17 cellular contexts compared by ENCODE assay signal in the genomic region with DNA sequence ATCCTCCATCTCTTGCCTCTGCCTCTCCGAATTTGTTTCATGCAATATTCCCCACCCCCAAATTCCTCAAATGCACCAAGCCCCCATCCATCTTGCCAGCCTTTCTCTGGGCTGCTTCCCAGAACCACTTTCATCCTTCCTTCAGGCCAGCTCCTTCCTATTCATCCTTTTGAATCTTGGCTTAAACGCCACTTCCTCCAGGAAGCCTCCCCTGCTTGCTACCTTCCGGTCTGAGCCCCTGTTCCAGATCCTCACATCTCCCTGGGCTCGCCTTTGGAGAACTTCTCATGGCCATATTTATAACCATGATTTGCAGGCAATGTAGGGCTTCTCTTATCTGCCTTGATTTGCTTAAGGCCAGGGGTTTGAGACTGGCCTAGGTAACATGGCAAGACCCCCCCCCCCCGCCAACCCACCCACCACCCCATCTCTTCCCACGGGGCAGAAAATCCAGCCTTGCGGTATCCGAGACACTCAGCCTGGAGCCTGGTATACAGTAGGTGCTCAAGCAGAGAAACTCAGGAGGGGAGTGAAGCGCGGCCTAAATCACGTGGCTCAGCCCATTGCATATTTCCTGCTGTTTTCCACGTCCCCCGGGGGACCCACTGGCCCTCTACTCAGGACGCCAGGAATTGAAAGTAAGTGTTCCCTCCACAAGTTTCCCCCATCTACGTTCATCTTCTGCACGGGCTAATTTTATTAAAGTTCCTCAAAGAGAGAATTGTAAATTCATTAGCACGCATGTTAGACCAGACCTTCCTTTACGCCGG.
DNase-seq lines count a peak whose midpoint lies in the region; ATAC-seq, FAIRE-seq and TF ChIP-seq lines count a peak whose summit lies in the region.
"Had no signal": no experiment of that assay in that cellular context is flagged by ENCODE, and none has a peak within 500 bp of the region (broad histone marks: within the 10 kb centered on the region; RNA-seq: fewer than 3 reads in every experiment).

No MANE protein-coding gene starts in this region.

- FAIRE-seq in HepG2 (lab: Jason Lieb, UNC) = no peak
- no peak for FAIRE-seq in GM19239 (lab: Jason Lieb, UNC)
- FAIRE-seq: HTR-8/SVneo had no signal

- H2BK12ac ChIP-seq in mesenchymal stem cell (ENCODE audit: low read length in 2 of 2) = no peak overlapping the region

- H2AFZ ChIP-seq in HepG2 (ENCODE audit: low read length) = no peak overlapping the region
- H2AFZ ChIP-seq in mesenchymal stem cell (ENCODE audit: low read depth, low read length) = no peak overlapping the region
- H2AFZ ChIP-seq: GM23338 had no signal

- H4K8ac ChIP-seq in mesenchymal stem cell (ENCODE audit: low read length) = no peak overlapping the region

- ATAC-seq in HepG2 (no peak), right lobe of liver (no peak), WTC11 (no peak)
- ATAC-seq in stimulated activated naive B cell treated with anti-CD40 and anti-IgM and Interleukin-4, amounts not matched to agents 10 μg/mL and 1 μg/mL and 100 μg/mL, for 72 hours (replicated peaks) = no peak
- ATAC-seq in natural killer cell treated with Interleukin-12 subunit alpha and Interleukin-12 subunit beta and Interleukin-15 and Interleukin-18, amount 100 ng/mL, for 72 hours = no peak
- ATAC-seq: GM23338 had no signal

- no peak overlapping the region for H3K23ac ChIP-seq in mesenchymal stem cell (ENCODE audit: low read length in 2 of 2)

- no peak for TF ChIP-seq EP300 in HepG2 (IDR thresholded peaks at IDR 0.05; ENCODE audit: low read depth in 2 of 2, low read length in 2 of 2)
- TF ChIP-seq EP300 in HepG2 (CRISPR knock-in tag; IDR thresholded peaks at IDR 0.05; ENCODE audit: borderline replicate concordance) = no peak

- H3K27ac ChIP-seq in HepG2 (ENCODE audit: extremely low read length, insufficient read depth, low read length) = no peak overlapping the region
- no peak overlapping the region for H3K27ac ChIP-seq in right lobe of liver
- no peak overlapping the region for H3K27ac ChIP-seq in mesenchymal stem cell (ENCODE audit: low read length, poor library complexity, severe bottlenecking)
- H3K27ac ChIP-seq: BLaER1 had no signal

- H3K14ac ChIP-seq in mesenchymal stem cell (ENCODE audit: low read length in 2 of 2) = no peak overlapping the region

- BruUV-seq in HepG2 (replicated peaks; lab: Mats Ljungman, UMichigan) = no TSS peak

- no peaks in the 10 kb centered on the region for H3K79me1 ChIP-seq in mesenchymal stem cell (replicated peaks; ENCODE audit: low read length, poor library complexity, severe bottlenecking)

- H3K9me3 ChIP-seq in HepG2 (ENCODE audit: low read length) = no peaks in the 10 kb centered on the region
- H3K9me3 ChIP-seq in right lobe of liver = no peaks in the 10 kb centered on the region
- no peaks in the 10 kb centered on the region for H3K9me3 ChIP-seq in mesenchymal stem cell (ENCODE audit: control insufficient read depth, low read length)
- H3K9me3 ChIP-seq: BLaER1, Caco-2 had no signal

- H3K4me1 Mint-ChIP-seq in WTC11 = peaks cover 20% of the 10 kb centered on the region
- H3K4me1 Mint-ChIP-seq in stimulated activated naive B cell treated with anti-CD40 and anti-IgM and Interleukin-4, amounts not matched to agents 10 μg/mL and 1 μg/mL and 100 μg/mL, for 72 hours = peaks cover 0 to 4% of the 10 kb centered on the region in 2 donors
- H3K4me1 Mint-ChIP-seq in natural killer cell treated with Interleukin-12 subunit alpha and Interleukin-12 subunit beta and Interleukin-15 and Interleukin-18, amount 100 ng/mL, for 72 hours (ENCODE audit: low read depth in 2 of 2) = no peaks in the 10 kb centered on the region
- H3K4me1 Mint-ChIP-seq: CD8-positive, alpha-beta memory T cell had no signal

- H3K18ac ChIP-seq in mesenchymal stem cell (ENCODE audit: low read depth in 1 of 2, low read length in 2 of 2) = no peak overlapping the region

- H3K4ac ChIP-seq in mesenchymal stem cell (ENCODE audit: low read depth in 1 of 2, low read length in 2 of 2) = no peak overlapping the region

- H3K4me1 ChIP-seq in HepG2 (ENCODE audit: insufficient read depth, low read length) (no peaks in the 10 kb centered on the region), right lobe of liver (no peaks in the 10 kb centered on the region), mesenchymal stem cell (ENCODE audit: control insufficient read depth, insufficient read depth, low read depth, low read length) (no peaks in the 10 kb centered on the region)
- H3K4me1 ChIP-seq: BLaER1, Caco-2 had no signal

- no peak overlapping the region for H3K4me3 Mint-ChIP-seq in WTC11
- H3K4me3 Mint-ChIP-seq in stimulated activated naive B cell treated with anti-CD40 and anti-IgM and Interleukin-4, amounts not matched to agents 10 μg/mL and 1 μg/mL and 100 μg/mL, for 72 hours = no peak overlapping the region
- no peak overlapping the region for H3K4me3 Mint-ChIP-seq in natural killer cell treated with Interleukin-12 subunit alpha and Interleukin-12 subunit beta and Interleukin-15 and Interleukin-18, amount 100 ng/mL, for 72 hours
- H3K4me3 Mint-ChIP-seq: CD8-positive, alpha-beta memory T cell; GM23338 had no signal

- no peak overlapping the region for H2AK5ac ChIP-seq in mesenchymal stem cell (ENCODE audit: low read length, severe bottlenecking)

- no peak overlapping the region for H3K4me3 ChIP-seq in HepG2 (replicated peaks in 1 of 3; ENCODE audit: insufficient read depth in 1 of 3, low read depth in 2 of 3, low read length in 3 of 3)
- no peak overlapping the region for H3K4me3 ChIP-seq in right lobe of liver
- H3K4me3 ChIP-seq in mesenchymal stem cell (ENCODE audit: insufficient read depth in 1 of 2, low read depth in 1 of 2, low read length in 2 of 2) = peak overlapping the region in 1 of 2 experiments; percentile 47
- H3K4me3 ChIP-seq: BLaER1, GM23338 had no signal

- H3K79me2 ChIP-seq in HepG2 (ENCODE audit: insufficient read depth, low read length) = no peaks in the 10 kb centered on the region

- in situ Hi-C loops in HepG2 (cut with HindIII; ENCODE audit: extremely low pct_ligation_motif_present, low pct_unique_long_range_greater_than_20kb) = no loop called here

- POLR2A ChIA-PET in HepG2 (lab: Yijun Ruan, JAX) (no interaction called here), WTC11 (lab: Charles Lee) (no interaction called here)

- H3K27me3 ChIP-seq in HepG2 (ENCODE audit: control insufficient read depth in 1 of 2, insufficient read depth in 2 of 2, low read length in 2 of 2) = peaks cover 0 to 6% of the 10 kb centered on the region in 2 experiments; a peak in 1 of 5 replicates
- H3K27me3 ChIP-seq in right lobe of liver = no peaks in the 10 kb centered on the region
- no peaks in the 10 kb centered on the region for H3K27me3 ChIP-seq in mesenchymal stem cell (ENCODE audit: control insufficient read depth in 1 of 2, insufficient read depth in 1 of 2, low read length in 2 of 2)
- H3K27me3 ChIP-seq: BLaER1 had no signal

- 40% methylated on average over 19 of the region's 19 CpGs for WGBS in HepG2 (ENCODE audit: low lambda C conversion rate)
- 45% methylated on average over 19 of the region's 19 CpGs for WGBS in right lobe of liver (ENCODE audit: insufficient coverage, low coverage, low lambda C conversion rate, missing lambda C conversion rate)
- 81% methylated on average over 18 of the region's 19 CpGs for WGBS in mesenchymal stem cell

- H3K9ac ChIP-seq in HepG2 (ENCODE audit: insufficient read depth, low read depth, low read length) = no peak overlapping the region
- peak overlapping the region; percentile 32 for H3K9ac ChIP-seq in mesenchymal stem cell (ENCODE audit: low read length)
- H3K9ac ChIP-seq: BLaER1 had no signal

- H4K20me1 ChIP-seq in HepG2 (ENCODE audit: insufficient read depth, low read length) = peaks cover 2% of the 10 kb centered on the region; the same call in 1 of the 2 replicates
- H4K20me1 ChIP-seq: BLaER1 had no signal

- DNase-seq in HepG2 (ENCODE audit: low spot score) = no peak
- no peak for DNase-seq in right lobe of liver
- no peak for DNase-seq in WTC11 (ENCODE audit: low spot score)
- DNase-seq in mesenchymal stem cell = no peak
- no peak for DNase-seq in stimulated activated naive B cell treated with anti-CD40 and anti-IgM and Interleukin-4, amounts not matched to agents 10 μg/mL and 1 μg/mL and 100 μg/mL, for 72 hours
- DNase-seq in natural killer cell treated with Interleukin-12 subunit alpha and Interleukin-12 subunit beta and Interleukin-15 and Interleukin-18, amount 100 ng/mL, for 72 hours (ENCODE audit: low spot score) = no peak
- no peak for DNase-seq in amygdala (lab: John Stamatoyannopoulos, UW)
- DNase-seq in GM19239 (ENCODE audit: insufficient read length, low spot score) = no peak
- DNase-seq: 8988T; Caco-2; CD8-positive, alpha-beta memory T cell; GF-D8; H7; KBM-7 had no signal

- H3K27me3 Mint-ChIP-seq in WTC11 (ENCODE audit: low read depth) = peaks cover 5% of the 10 kb centered on the region; the same call in 1 of the 2 replicates
- peaks cover 13 to 17% of the 10 kb centered on the region in 2 donors for H3K27me3 Mint-ChIP-seq in stimulated activated naive B cell treated with anti-CD40 and anti-IgM and Interleukin-4, amounts not matched to agents 10 μg/mL and 1 μg/mL and 100 μg/mL, for 72 hours
- peaks cover 0 to 5% of the 10 kb centered on the region in 2 donors for H3K27me3 Mint-ChIP-seq in natural killer cell treated with Interleukin-12 subunit alpha and Interleukin-12 subunit beta and Interleukin-15 and Interleukin-18, amount 100 ng/mL, for 72 hours

- no peak overlapping the region for H2BK120ac ChIP-seq in mesenchymal stem cell (ENCODE audit: low read depth, low read length)

- H3K27ac Mint-ChIP-seq in WTC11 = peak overlapping the region; percentile 48; the same call in 1 of the 2 replicates
- peak overlapping the region; percentile 44 for H3K27ac Mint-ChIP-seq in stimulated activated naive B cell treated with anti-CD40 and anti-IgM and Interleukin-4, amounts not matched to agents 10 μg/mL and 1 μg/mL and 100 μg/mL, for 72 hours
- H3K27ac Mint-ChIP-seq in natural killer cell treated with Interleukin-12 subunit alpha and Interleukin-12 subunit beta and Interleukin-15 and Interleukin-18, amount 100 ng/mL, for 72 hours = no peak overlapping the region
- H3K27ac Mint-ChIP-seq: GM23338 had no signal

- no peak overlapping the region for H4K91ac ChIP-seq in mesenchymal stem cell (ENCODE audit: low read length)

- CTCF ChIA-PET in HepG2 (lab: Yijun Ruan, JAX; ENCODE audit: low intra/inter-chr PET ratio, low total read pairs) = no interaction called here
- CTCF ChIA-PET in WTC11 (lab: Charles Lee) = interaction anchor here (2.0 kb wide), 1 partner anchor 34 kb away, joined by 6 read pairs; no protein-coding TSS in a partner anchor

- no peak overlapping the region for H2BK15ac ChIP-seq in mesenchymal stem cell (ENCODE audit: low read depth, poor library complexity, severe bottlenecking)

- no peak for TF ChIP-seq CTCF in HepG2 (CRISPR knock-in tag; IDR thresholded peaks at IDR 0.05)
- no peak for TF ChIP-seq CTCF in right lobe of liver (IDR thresholded peaks at IDR 0.05)
- TF ChIP-seq CTCF in WTC11 (IDR thresholded peaks at IDR 0.05) = no peak

- H3K4me2 ChIP-seq in HepG2 (ENCODE audit: low read depth, low read length) (no peak overlapping the region), mesenchymal stem cell (ENCODE audit: low read length, poor library complexity, severe bottlenecking) (no peak overlapping the region)
- H3K4me2 ChIP-seq: BLaER1, GM23338 had no signal

- no peak overlapping the region for H2BK5ac ChIP-seq in mesenchymal stem cell (ENCODE audit: low read depth, low read length, poor library complexity, severe bottlenecking)

- no peak for TF ChIP-seq RAD21 in HepG2 (CRISPR knock-in tag; IDR thresholded peaks at IDR 0.05)

- TF ChIP-seq POLR2A in HepG2 (IDR thresholded peaks at IDR 0.05; ENCODE audit: insufficient read depth in 1 of 2, low read depth in 2 of 2, low read length in 2 of 2) = no peak
- TF ChIP-seq POLR2A in right lobe of liver (IDR thresholded peaks at IDR 0.05) = no peak

- H3K36me3 ChIP-seq in HepG2 (replicated peaks in 1 of 2; ENCODE audit: control insufficient read depth in 1 of 2, insufficient read depth in 2 of 2, low read length in 2 of 2) (no peaks in the 10 kb centered on the region), right lobe of liver (no peaks in the 10 kb centered on the region), mesenchymal stem cell (ENCODE audit: control insufficient read depth in 1 of 2, insufficient read depth in 2 of 2, low read depth in 1 of 2, low read length in 2 of 2) (no peaks in the 10 kb centered on the region)
- H3K36me3 ChIP-seq: BLaER1 had no signal

- no peaks in the 10 kb centered on the region for H3K36me3 Mint-ChIP-seq in WTC11
- H3K36me3 Mint-ChIP-seq in stimulated activated naive B cell treated with anti-CD40 and anti-IgM and Interleukin-4, amounts not matched to agents 10 μg/mL and 1 μg/mL and 100 μg/mL, for 72 hours = peaks cover 0 to 3% of the 10 kb centered on the region in 2 donors
- no peaks in the 10 kb centered on the region for H3K36me3 Mint-ChIP-seq in natural killer cell treated with Interleukin-12 subunit alpha and Interleukin-12 subunit beta and Interleukin-15 and Interleukin-18, amount 100 ng/mL, for 72 hours
- H3K36me3 Mint-ChIP-seq: CD8-positive, alpha-beta memory T cell had no signal

- intact Hi-C loops in HepG2 (cut with micrococcal nuclease; ENCODE audit: unreplicated experiment) = no loop called here
- intact Hi-C loops in right lobe of liver (cut with DNase I) = no loop called here

- peaks cover 13% of the 10 kb centered on the region for H3K9me3 Mint-ChIP-seq in WTC11
- no peaks in the 10 kb centered on the region for H3K9me3 Mint-ChIP-seq in stimulated activated naive B cell treated with anti-CD40 and anti-IgM and Interleukin-4, amounts not matched to agents 10 μg/mL and 1 μg/mL and 100 μg/mL, for 72 hours
- H3K9me3 Mint-ChIP-seq in natural killer cell treated with Interleukin-12 subunit alpha and Interleukin-12 subunit beta and Interleukin-15 and Interleukin-18, amount 100 ng/mL, for 72 hours = no peaks in the 10 kb centered on the region

Comparison
In these comparisons a context has a peak if more than half of its experiments do, and no peak if none do; other contexts are left out.
1. H3K27ac Mint-ChIP-seq: peak in WTC11 (single experiment) and stimulated activated naive B cell treated with anti-CD40 and anti-IgM and Interleukin-4, amounts not matched to agents 10 μg/mL and 1 μg/mL and 100 μg/mL, for 72 hours (single experiment); none in natural killer cell treated with Interleukin-12 subunit alpha and Interleukin-12 subunit beta and Interleukin-15 and Interleukin-18, amount 100 ng/mL, for 72 hours (0 of 2).